Comparison of ENCODE assay signal across 23 cellular contexts in the genomic region with DNA sequence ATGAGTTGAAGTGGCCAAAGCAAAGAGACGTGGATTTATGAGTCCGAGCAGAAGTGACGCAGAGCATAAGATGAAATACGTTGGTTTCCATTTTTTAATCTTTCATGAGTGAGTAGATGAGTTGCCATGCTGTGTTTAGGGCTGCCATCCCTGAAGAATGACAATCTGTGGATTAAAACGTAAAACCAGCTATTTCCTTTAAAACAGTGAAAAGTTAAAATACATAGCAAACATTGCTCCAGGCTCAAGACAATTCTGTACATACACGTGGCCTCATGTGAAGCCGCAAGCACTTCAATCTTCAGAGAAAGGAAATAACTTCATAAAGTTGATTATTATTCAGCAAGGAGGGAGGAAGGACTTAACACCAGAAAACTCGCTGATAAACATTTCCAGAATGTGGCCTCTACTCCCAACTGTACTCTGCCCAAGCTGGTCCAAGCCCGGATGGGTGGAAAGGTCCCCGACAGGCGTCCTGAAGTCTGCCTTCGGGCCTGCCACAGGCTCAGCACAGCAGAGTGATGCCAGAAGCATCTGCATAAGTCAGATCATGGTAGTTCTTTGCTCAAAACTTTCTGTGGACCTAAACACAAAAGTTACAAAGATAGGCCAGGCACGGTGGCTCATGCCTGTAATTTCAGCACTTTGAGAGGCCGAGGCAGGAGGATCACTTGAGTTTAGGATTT. TPM values are rescaled to one million over a fixed set of nuclear protein-coding genes. Genes with fewer than 3 reads are reported as not detected.
"Had no signal": no experiment of that assay in that cellular context is flagged by ENCODE, and none has a peak within 500 bp of the region (broad histone marks: within the 10 kb centered on the region; RNA-seq: fewer than 3 reads in every experiment).

No MANE protein-coding gene starts in this region.

- H3K36me3 ChIP-seq: brain microvascular endothelial cell, cardiac muscle cell had no signal

- H3K27me3 ChIP-seq: cardiac muscle cell had no signal

- H3K4me3 ChIP-seq: cardiac muscle cell had no signal

- H3K27ac ChIP-seq: brain microvascular endothelial cell, cardiac muscle cell had no signal

- DNase-seq: activated B cell treated with CpG ODN at 0.5 μM for 24 hours; activated CD4-positive, alpha-beta memory T cell treated with anti-CD3 and anti-CD28 coated beads for 36 hours; activated CD4-positive, alpha-beta T cell treated with anti-CD3 and anti-CD28 coated beads for 1 hour; activated CD4-positive, alpha-beta T cell treated with anti-CD3 and anti-CD28 coated beads, Interleukin-2, amount 10 ng/mL, durations not matched to agents 24 days and 14 days; activated CD8-positive, alpha-beta memory T cell treated with anti-CD3 and anti-CD28 coated beads for 24 hours; activated gamma-delta T cell treated with Interleukin-2 at 50 U/mL for 16 hours; activated naive CD4-positive, alpha-beta T cell treated with anti-CD3 and anti-CD28 coated beads, Interleukin-2, amount 10 ng/mL, durations not matched to agents 7 days and 5 days; activated naive CD8-positive, alpha-beta T cell treated with anti-CD3 and anti-CD28 coated beads for 36 hours; activated T-cell treated with anti-CD3 and anti-CD28 coated beads, Interleukin-2, amount 50 U/mL, for 48 hours; brain microvascular endothelial cell; Kasumi-1; NCI-H1105 treated with DMSO at 0.1 percent for 48 hours; NCI-H1436 treated with DMSO at 0.1 percent for 48 hours; NCI-H187; NCI-H2081; NCI-H510A treated with DMSO at 0.1 percent for 48 hours; NCI-H69; SHP77; T-helper 17 cell; T-helper 9 cell had no signal

RNA-seq across cellular contexts. Expression of gene UTS2, which starts 0.6 kb away (rescaled TPM):
- total RNA-seq: activated CD4-positive, alpha-beta memory T cell treated with anti-CD3 and anti-CD28 coated beads for 36 hours; activated CD4-positive, alpha-beta T cell treated with anti-CD3 and anti-CD28 coated beads, Interleukin-2, amount 10 ng/mL, durations not matched to agents 24 days and 14 days; activated T-helper 2 cell treated with anti-CD3 and anti-CD28 coated beads, Interferon-gamma antibody, Interleukin-2, Interleukin-4, amounts not matched to agents 10 μg/mL and 5 μg/mL and 100 μg/mL, durations not matched to agents 14 hours and 24 hours and 36 hours; cardiac muscle cell; SK-MEL-5 had no signal
- polyA plus RNA-seq: cardiac muscle cell had no signal
